8 cellular contexts compared by ENCODE assay signal in genomic region chr3:16247282-16248058, GRCh38. TPM values are rescaled to one million over a fixed set of nuclear protein-coding genes. Genes with fewer than 3 reads are reported as not detected.
DNase-seq lines count a peak whose midpoint lies in the region; ATAC-seq lines count a peak whose summit lies in the region.

No MANE protein-coding gene starts in this region.

- DNase-seq in AG20443 (ENCODE audit: low spot score), result peak; percentile 85
- peak; percentile 65 for DNase-seq in NCI-H2227 treated with DMSO at 0.1 percent for 48 hours (lab: John Stamatoyannopoulos, UW)
- peak; percentile 51 to 59 (median 54) for DNase-seq in activated CD4-positive, CD25-positive, alpha-beta regulatory T cell (lab: John Stamatoyannopoulos, UW)
- peak; percentile 64 for DNase-seq in central memory CD4-positive, alpha-beta T cell
- peak; percentile 65 to 82 for DNase-seq in left colon
- peak; percentile 58 for DNase-seq in stimulated activated CD4-positive, alpha-beta T cell treated with anti-CD3 and anti-CD28 coated beads, Interleukin-2, amount 100 ng/mL, for 4 hours (ENCODE audit: low read depth)

- intact Hi-C loops in left colon (cut with DNase I, micrococcal nuclease), result loop anchor here (5.0 to 10.0 kb wide), 3 partner anchors 195 to 433 kb away; no protein-coding TSS in a partner anchor

- peak; percentile 90 for ATAC-seq in GM18907 (IDR thresholded peaks at IDR 0.05; ENCODE audit: unreplicated experiment)
- peak; percentile 95 for ATAC-seq in HG03103 (IDR thresholded peaks at IDR 0.05; ENCODE audit: low read depth, unreplicated experiment)
- ATAC-seq in left colon, result peak; percentile 75

RNA-seq across cellular contexts. Expression of gene DPH3, which starts 17.3 kb away (rescaled TPM):
- 10 to 100 TPM; 19.6 to 22.7 TPM for total RNA-seq in left colon

RNA-seq across cellular contexts. Expression of gene OXNAD1, which starts 17.5 kb away (rescaled TPM):
- total RNA-seq in left colon, result 10 to 100 TPM; 29.1 to 31.7 TPM

Comparison
In these comparisons a context has a peak if more than half of its experiments do, and no peak if none do; other contexts are left out.
1. Peak in every context shown above with its lines: DNase-seq and ATAC-seq.